In genomic region chr12:93139028-93139665, GRCh38 we compare ENCODE assay signal across 9 cellular contexts.
DNase-seq lines count a peak whose midpoint lies in the region; ATAC-seq lines count a peak whose summit lies in the region.
"Had no signal": no experiment of that assay in that cellular context is flagged by ENCODE, and none has a peak within 500 bp of the region (broad histone marks: within the 10 kb centered on the region; RNA-seq: fewer than 3 reads in every experiment).

No MANE protein-coding gene starts in this region.

- no peak overlapping the region for H3K27ac Mint-ChIP-seq in activated T-helper 2 cell treated with anti-CD3 and anti-CD28 coated beads, Interferon-gamma antibody, Interleukin-2, Interleukin-4, amounts not matched to agents 10 μg/mL and 5 μg/mL and 100 μg/mL, durations not matched to agents 14 hours and 24 hours and 36 hours
- H3K27ac Mint-ChIP-seq: stimulated activated naive CD8-positive, alpha-beta T cell treated with anti-CD3 and anti-CD28 coated beads, Interleukin-15, amount 100 ng/mL, for 72 hours had no signal

- H3K27me3 ChIP-seq in Karpas-422 (ENCODE audit: low read length) = no peaks in the 10 kb centered on the region

- no peak overlapping the region for H3K9ac ChIP-seq in Karpas-422 (ENCODE audit: low read length)

- no peak overlapping the region for H3K27ac ChIP-seq in Karpas-422 (ENCODE audit: low read length)

- H3K4me1 ChIP-seq in Karpas-422 (ENCODE audit: low read length) = no peaks in the 10 kb centered on the region

- intact Hi-C loops in activated T-helper 2 cell treated with anti-CD3 and anti-CD28 coated beads, Interferon-gamma antibody, Interleukin-2, Interleukin-4, amounts not matched to agents 10 μg/mL and 5 μg/mL and 100 μg/mL, durations not matched to agents 14 hours and 24 hours and 36 hours (cut with micrococcal nuclease) = no loop called here

- no peak overlapping the region for H3K4me3 ChIP-seq in Karpas-422 (ENCODE audit: low read length)

- H3K9me3 ChIP-seq in Karpas-422 (ENCODE audit: low read length) = no peaks in the 10 kb centered on the region

- H3K4me1 Mint-ChIP-seq in activated T-helper 2 cell treated with anti-CD3 and anti-CD28 coated beads, Interferon-gamma antibody, Interleukin-2, Interleukin-4, amounts not matched to agents 10 μg/mL and 5 μg/mL and 100 μg/mL, durations not matched to agents 14 hours and 24 hours and 36 hours (ENCODE audit: low read depth) = peaks cover 24% of the 10 kb centered on the region

- H3K9me2 ChIP-seq in Karpas-422 (replicated peaks; ENCODE audit: insufficient read depth, low read length) = no peaks in the 10 kb centered on the region

- no peaks in the 10 kb centered on the region for H3K9me3 Mint-ChIP-seq in activated T-helper 2 cell treated with anti-CD3 and anti-CD28 coated beads, Interferon-gamma antibody, Interleukin-2, Interleukin-4, amounts not matched to agents 10 μg/mL and 5 μg/mL and 100 μg/mL, durations not matched to agents 14 hours and 24 hours and 36 hours
- H3K9me3 Mint-ChIP-seq: stimulated activated naive CD8-positive, alpha-beta T cell treated with anti-CD3 and anti-CD28 coated beads, Interleukin-15, amount 100 ng/mL, for 72 hours had no signal

- no peak overlapping the region for H2AFZ ChIP-seq in Karpas-422 (ENCODE audit: low read length)

- no peak overlapping the region for H3K4me2 ChIP-seq in Karpas-422 (ENCODE audit: low read depth, low read length, poor library complexity, severe bottlenecking)

- H3K4me3 Mint-ChIP-seq in activated T-helper 2 cell treated with anti-CD3 and anti-CD28 coated beads, Interferon-gamma antibody, Interleukin-2, Interleukin-4, amounts not matched to agents 10 μg/mL and 5 μg/mL and 100 μg/mL, durations not matched to agents 14 hours and 24 hours and 36 hours (ENCODE audit: low read depth) = no peak overlapping the region
- H3K4me3 Mint-ChIP-seq: stimulated activated naive CD8-positive, alpha-beta T cell treated with anti-CD3 and anti-CD28 coated beads, Interleukin-15, amount 100 ng/mL, for 72 hours had no signal

- H3K36me3 Mint-ChIP-seq in activated T-helper 2 cell treated with anti-CD3 and anti-CD28 coated beads, Interferon-gamma antibody, Interleukin-2, Interleukin-4, amounts not matched to agents 10 μg/mL and 5 μg/mL and 100 μg/mL, durations not matched to agents 14 hours and 24 hours and 36 hours (ENCODE audit: low read depth) = no peaks in the 10 kb centered on the region

- ATAC-seq in GM18511 (IDR thresholded peaks at IDR 0.05; ENCODE audit: unreplicated experiment) (peak; percentile 73), GM21737 (IDR thresholded peaks at IDR 0.05; ENCODE audit: unreplicated experiment) (peak; percentile 56)
- ATAC-seq: stimulated activated naive CD8-positive, alpha-beta T cell treated with anti-CD3 and anti-CD28 coated beads, Interleukin-15, amount 100 ng/mL, for 72 hours had no signal

- no peaks in the 10 kb centered on the region for H3K36me3 ChIP-seq in Karpas-422 (ENCODE audit: insufficient read depth, low read length)

- H3K79me2 ChIP-seq in Karpas-422 (ENCODE audit: low read length) = no peaks in the 10 kb centered on the region

- DNase-seq in Karpas-422 (peak; percentile 36), medulla oblongata (ENCODE audit: extremely low spot score) (peak; percentile 57), NCI-H1417 treated with DMSO at 0.1 percent for 48 hours (lab: John Stamatoyannopoulos, UW) (no peak), HuH-7.5 (ENCODE audit: low spot score) (no peak), NK-92 (lab: John Stamatoyannopoulos, UW; ENCODE audit: unreplicated experiment) (no peak)
- no peak for DNase-seq in activated T-helper 2 cell treated with anti-CD3 and anti-CD28 coated beads, Interferon-gamma antibody, Interleukin-2, Interleukin-4, amounts not matched to agents 10 μg/mL and 5 μg/mL and 100 μg/mL, durations not matched to agents 14 hours and 24 hours and 36 hours (ENCODE audit: low spot score)
- DNase-seq: stimulated activated naive CD8-positive, alpha-beta T cell treated with anti-CD3 and anti-CD28 coated beads, Interleukin-15, amount 100 ng/mL, for 72 hours had no signal

- H4K20me1 ChIP-seq in Karpas-422 (ENCODE audit: insufficient read depth, low read depth, low read length) = no peaks in the 10 kb centered on the region

- peaks cover 8% of the 10 kb centered on the region for H3K27me3 Mint-ChIP-seq in activated T-helper 2 cell treated with anti-CD3 and anti-CD28 coated beads, Interferon-gamma antibody, Interleukin-2, Interleukin-4, amounts not matched to agents 10 μg/mL and 5 μg/mL and 100 μg/mL, durations not matched to agents 14 hours and 24 hours and 36 hours (ENCODE audit: low read depth)
- H3K27me3 Mint-ChIP-seq: stimulated activated naive CD8-positive, alpha-beta T cell treated with anti-CD3 and anti-CD28 coated beads, Interleukin-15, amount 100 ng/mL, for 72 hours had no signal

Comparison
In these comparisons a context has a peak if more than half of its experiments do, and no peak if none do; other contexts are left out.
1. DNase-seq: peak in Karpas-422 (single experiment) and medulla oblongata (single experiment); none in NCI-H1417 treated with DMSO at 0.1 percent for 48 hours (single experiment), HuH-7.5 (single experiment), NK-92 (single experiment) and activated T-helper 2 cell treated with anti-CD3 and anti-CD28 coated beads, Interferon-gamma antibody, Interleukin-2, Interleukin-4, amounts not matched to agents 10 μg/mL and 5 μg/mL and 100 μg/mL, durations not matched to agents 14 hours and 24 hours and 36 hours (single experiment).